ENCODE assay signal across 9 cellular contexts in genomic region chr17:29930399-29931010, GRCh38. TPM values are rescaled to one million over a fixed set of nuclear protein-coding genes. Genes with fewer than 3 reads are reported as not detected.
DNase-seq lines count a peak whose midpoint lies in the region; ATAC-seq, FAIRE-seq and TF ChIP-seq lines count a peak whose summit lies in the region.
"Had no signal": no experiment of that assay in that cellular context is flagged by ENCODE, and none has a peak within 500 bp of the region (broad histone marks: within the 10 kb centered on the region; RNA-seq: fewer than 3 reads in every experiment).

No MANE protein-coding gene starts in this region.

- no peak for FAIRE-seq in pancreas (lab: Jason Lieb, UNC)
- no peak for FAIRE-seq in GM12891 (lab: Jason Lieb, UNC)
- FAIRE-seq: colon had no signal

- peaks cover 10 to 27% (median 22%) of the 10 kb centered on the region in 3 donors for H3K4me1 ChIP-seq in pancreas

- intact Hi-C loops in pancreas (cut with DNase I), result loop anchor here in 2 of 3 donors (5.0 to 10.0 kb wide), 2 partner anchors 123 to 126 kb away; no protein-coding TSS in a partner anchor

- H3K9me3 ChIP-seq in pancreas, result no peaks in the 10 kb centered on the region

- no peak for TF ChIP-seq POLR2A in GM12891 (IDR thresholded peaks at IDR 0.05; ENCODE audit: low read depth, low read length)

- no peaks in the 10 kb centered on the region for H3K36me3 ChIP-seq in pancreas

- peak overlapping the region; percentile 58 to 82 (median 74) for H3K4me3 ChIP-seq in pancreas

- peak; percentile 5 for DNase-seq in stimulated activated CD4-positive, alpha-beta T cell treated with anti-CD3 and anti-CD28 coated beads, Interleukin-15, amount 100 ng/mL, for 24 hours
- DNase-seq in stimulated activated CD4-positive, alpha-beta T cell treated with anti-CD3 and anti-CD28 coated beads, Interleukin-12 subunit alpha, Interleukin-12 subunit beta, amount 100 ng/mL, for 4 hours, result no peak
- DNase-seq in RKO (ENCODE audit: low spot score) (peak; percentile 71), fibroblast of peridontal ligament (ENCODE audit: extremely low read depth) (peak; percentile 54), pancreas (no peak), RPMI8226 (no peak), GM12891 (ENCODE audit: insufficient read length, low spot score) (no peak)

- TF ChIP-seq CTCF in pancreas (IDR thresholded peaks at IDR 0.05), result no peak

- ATAC-seq in pancreas (peak; percentile 37 to 55 (median 48)), HG02798 (IDR thresholded peaks at IDR 0.05; ENCODE audit: poor library complexity, unreplicated experiment) (no peak)

- H3K27ac ChIP-seq in pancreas, result peak overlapping the region; percentile 77 to 94 (median 89)

- no peaks in the 10 kb centered on the region for H3K27me3 ChIP-seq in pancreas

- WGBS in pancreas, 2 donors, result 0 to 1% methylated on average over 20 of the region's 20 CpGs

TF ChIP-seq in GM12891, 5 proteins besides CTCF, POLR2A, EP300 and RAD21:
- TF ChIP-seq POLR2AphosphoS5 (IDR thresholded peaks at IDR 0.05; ENCODE audit: low read depth, low read length) (no peak), SPI1 (IDR thresholded peaks at IDR 0.05; ENCODE audit: low read depth, low read length) (no peak), PAX5 (IDR thresholded peaks at IDR 0.05; ENCODE audit: insufficient read depth, low read length, severe bottlenecking) (no peak), POU2F2 (IDR thresholded peaks at IDR 0.05; ENCODE audit: low read depth, low read length) (no peak), TAF1 (IDR thresholded peaks at IDR 0.05; ENCODE audit: low read depth, low read length) (no peak)
TF ChIP-seq in GM12891: peak in this region for 0.

RNA-seq across cellular contexts. Expression of gene SSH2, which starts 0.5 kb away (rescaled TPM):
- 10 to 100 TPM in 4 of 6 donors, 1 to 10 TPM in 2; 8.4 to 19.1 (median 10.3) TPM for total RNA-seq in pancreas
- polyA plus RNA-seq in pancreas, result 10 to 100 TPM in 1 of 2 donors, 1 to 10 TPM in 1; 10.0 to 11.1 TPM
- polyA plus RNA-seq in GM12891 (2012; ENCODE audit: low read depth, missing spikeins), result 20.4 TPM

RNA-seq across cellular contexts. Expression of gene EFCAB5, which starts 10.9 kb away (rescaled TPM):
- total RNA-seq in pancreas, result under 1 TPM in 5 of 6 donors, not detected in 1; 0.09 to 0.47 (median 0.38) TPM
- under 1 TPM; 0.11 to 0.54 TPM for polyA plus RNA-seq in pancreas
- polyA plus RNA-seq in GM12891 (2012; ENCODE audit: low read depth, missing spikeins), result 0.21 TPM

Comparison
In these comparisons a context has a peak if more than half of its experiments do, and no peak if none do; other contexts are left out.
1. DNase-seq: peak in stimulated activated CD4-positive, alpha-beta T cell treated with anti-CD3 and anti-CD28 coated beads, Interleukin-15, amount 100 ng/mL, for 24 hours (single experiment), RKO (single experiment) and fibroblast of peridontal ligament (single experiment); none in stimulated activated CD4-positive, alpha-beta T cell treated with anti-CD3 and anti-CD28 coated beads, Interleukin-12 subunit alpha, Interleukin-12 subunit beta, amount 100 ng/mL, for 4 hours (single experiment), pancreas (0 of 6), RPMI8226 (single experiment) and GM12891 (single experiment).